ENCODE assay signal across 13 cellular contexts in genomic region chr9:30507166-30507565, GRCh38.
DNase-seq lines count a peak whose midpoint lies in the region; ATAC-seq lines count a peak whose summit lies in the region.
"Had no signal": no experiment of that assay in that cellular context is flagged by ENCODE, and none has a peak within 500 bp of the region (broad histone marks: within the 10 kb centered on the region; RNA-seq: fewer than 3 reads in every experiment).

No MANE protein-coding gene starts in this region.

- no peak for ATAC-seq in activated CD4-positive, CD25-positive, alpha-beta regulatory T cell treated with anti-CD3 and anti-CD28 coated beads, Interleukin-2, amount 50 U/mL, for 24 hours
- ATAC-seq: A549; CD8-positive, alpha-beta T cell; HCT116 had no signal

- H3K27ac ChIP-seq in caudate nucleus (ENCODE audit: low read depth, low read length), result peak overlapping the region; percentile 77
- H3K27ac ChIP-seq: A549 had no signal

- DNase-seq in caudate nucleus (lab: John Stamatoyannopoulos, UW), result peak in 6 of 61 donors; percentile 0 to 27 (median 8)
- peak; percentile 86 for DNase-seq in globus pallidus (ENCODE audit: low spot score)
- peak; percentile 92 for DNase-seq in pons (ENCODE audit: low spot score)
- DNase-seq in NCI-H226, result no peak
- no peak for DNase-seq in activated CD8-positive, alpha-beta memory T cell treated with anti-CD3 and anti-CD28 coated beads for 24 hours
- DNase-seq: CD8-positive, alpha-beta T cell; COR-L47; DMS153; DMS79 treated with DMSO at 0.1 percent for 48 hours; EL had no signal

Comparison
In these comparisons a context has a peak if more than half of its experiments do, and no peak if none do; other contexts are left out.
1. DNase-seq: peak in globus pallidus (single experiment) and pons (single experiment); none in NCI-H226 (single experiment) and activated CD8-positive, alpha-beta memory T cell treated with anti-CD3 and anti-CD28 coated beads for 24 hours (single experiment).